ENCODE assay signal across 18 cellular contexts in genomic region chr14:95956601-95957460, GRCh38.
"Had no signal": no experiment of that assay in that cellular context is flagged by ENCODE, and none has a peak within 500 bp of the region (broad histone marks: within the 10 kb centered on the region; RNA-seq: fewer than 3 reads in every experiment).

No MANE protein-coding gene starts in this region.

- H3K4me1 Mint-ChIP-seq: activated B cell treated with CpG ODN at 0.5 μM for 24 hours; activated CD4-positive, alpha-beta memory T cell treated with anti-CD3 and anti-CD28 coated beads, Interleukin-2, amount 10 ng/mL, durations not matched to agents 7 days and 5 days; activated CD8-positive, alpha-beta memory T cell treated with anti-CD3 and anti-CD28 coated beads, Interleukin-2, amount 10 ng/mL, durations not matched to agents 7 days and 5 days; activated naive CD8-positive, alpha-beta T cell treated with anti-CD3 and anti-CD28 coated beads, Interleukin-2, amount 10 ng/mL, durations not matched to agents 7 days and 5 days; activated T-helper 17 cell treated with anti-CD3 and anti-CD28 coated beads, Interleukin-2, amount 50 U/mL, for 72 hours; mesothelial cell of epicardium had no signal

- DNase-seq: activated B cell treated with CpG ODN at 0.5 μM for 24 hours; activated CD4-positive, alpha-beta memory T cell treated with anti-CD3 and anti-CD28 coated beads, Interleukin-2, amount 10 ng/mL, durations not matched to agents 7 days and 5 days; activated CD4-positive, alpha-beta T cell treated with anti-CD3 and anti-CD28 coated beads for 4 hours; activated CD8-positive, alpha-beta memory T cell treated with anti-CD3 and anti-CD28 coated beads, Interleukin-2, amount 10 ng/mL, durations not matched to agents 7 days and 5 days; activated naive CD4-positive, alpha-beta T cell; activated naive CD8-positive, alpha-beta T cell treated with anti-CD3 and anti-CD28 coated beads, Interleukin-2, amount 10 ng/mL, durations not matched to agents 7 days and 5 days; activated T-cell treated with anti-CD3 and anti-CD28 coated beads, Interleukin-2, amount 50 U/mL, for 1 hour; amygdala; lower lobe of right lung; retina; uterus had no signal

- H3K4me3 Mint-ChIP-seq: activated B cell treated with CpG ODN at 0.5 μM for 24 hours; activated CD4-positive, alpha-beta memory T cell treated with anti-CD3 and anti-CD28 coated beads, Interleukin-2, amount 10 ng/mL, durations not matched to agents 7 days and 5 days; activated CD8-positive, alpha-beta memory T cell treated with anti-CD3 and anti-CD28 coated beads, Interleukin-2, amount 10 ng/mL, durations not matched to agents 7 days and 5 days; activated naive CD8-positive, alpha-beta T cell treated with anti-CD3 and anti-CD28 coated beads, Interleukin-2, amount 10 ng/mL, durations not matched to agents 7 days and 5 days; activated T-helper 17 cell treated with anti-CD3 and anti-CD28 coated beads, Interleukin-2, amount 50 U/mL, for 72 hours; mesothelial cell of epicardium; natural killer cell treated with Interleukin-12 subunit alpha and Interleukin-12 subunit beta and Interleukin-15 and Interleukin-18, amount 100 ng/mL, for 72 hours; stimulated activated naive CD8-positive, alpha-beta T cell treated with anti-CD3 and anti-CD28 coated beads, Interleukin-15, Interleukin-2, amounts not matched to agents 100 ng/mL and 50 ng/mL, for 24 hours had no signal

- ATAC-seq: activated CD8-positive, alpha-beta memory T cell treated with anti-CD3 and anti-CD28 coated beads, Interleukin-2, amount 10 ng/mL, durations not matched to agents 7 days and 5 days; activated T-helper 17 cell treated with anti-CD3 and anti-CD28 coated beads, Interleukin-2, amount 50 U/mL, for 72 hours; gastroesophageal sphincter; lower lobe of right lung; natural killer cell treated with Interleukin-12 subunit alpha and Interleukin-12 subunit beta and Interleukin-15 and Interleukin-18, amount 100 ng/mL, for 72 hours had no signal

- H3K27me3 Mint-ChIP-seq: activated CD4-positive, alpha-beta memory T cell treated with anti-CD3 and anti-CD28 coated beads, Interleukin-2, amount 10 ng/mL, durations not matched to agents 7 days and 5 days; activated CD8-positive, alpha-beta memory T cell treated with anti-CD3 and anti-CD28 coated beads, Interleukin-2, amount 10 ng/mL, durations not matched to agents 7 days and 5 days; activated naive CD8-positive, alpha-beta T cell treated with anti-CD3 and anti-CD28 coated beads, Interleukin-2, amount 10 ng/mL, durations not matched to agents 7 days and 5 days had no signal

- H3K27ac ChIP-seq: cardiac muscle cell, gastroesophageal sphincter, lower lobe of right lung, tibial nerve, uterus had no signal

- H3K36me3 Mint-ChIP-seq: activated CD8-positive, alpha-beta memory T cell treated with anti-CD3 and anti-CD28 coated beads, Interleukin-2, amount 10 ng/mL, durations not matched to agents 7 days and 5 days; activated naive CD8-positive, alpha-beta T cell treated with anti-CD3 and anti-CD28 coated beads, Interleukin-2, amount 10 ng/mL, durations not matched to agents 7 days and 5 days; mesothelial cell of epicardium; natural killer cell treated with Interleukin-12 subunit alpha and Interleukin-12 subunit beta and Interleukin-15 and Interleukin-18, amount 100 ng/mL, for 72 hours had no signal

- H3K9me3 Mint-ChIP-seq: activated B cell treated with CpG ODN at 0.5 μM for 24 hours; activated CD4-positive, alpha-beta memory T cell treated with anti-CD3 and anti-CD28 coated beads, Interleukin-2, amount 10 ng/mL, durations not matched to agents 7 days and 5 days; activated naive CD8-positive, alpha-beta T cell treated with anti-CD3 and anti-CD28 coated beads, Interleukin-2, amount 10 ng/mL, durations not matched to agents 7 days and 5 days; activated T-helper 17 cell treated with anti-CD3 and anti-CD28 coated beads, Interleukin-2, amount 50 U/mL, for 72 hours; mesothelial cell of epicardium; natural killer cell treated with Interleukin-12 subunit alpha and Interleukin-12 subunit beta and Interleukin-15 and Interleukin-18, amount 100 ng/mL, for 72 hours; stimulated activated naive CD8-positive, alpha-beta T cell treated with anti-CD3 and anti-CD28 coated beads, Interleukin-15, Interleukin-2, amounts not matched to agents 100 ng/mL and 50 ng/mL, for 24 hours had no signal

- H3K27ac Mint-ChIP-seq: activated B cell treated with CpG ODN at 0.5 μM for 24 hours; activated CD4-positive, alpha-beta memory T cell treated with anti-CD3 and anti-CD28 coated beads, Interleukin-2, amount 10 ng/mL, durations not matched to agents 7 days and 5 days; activated CD8-positive, alpha-beta memory T cell treated with anti-CD3 and anti-CD28 coated beads, Interleukin-2, amount 10 ng/mL, durations not matched to agents 7 days and 5 days; activated naive CD8-positive, alpha-beta T cell treated with anti-CD3 and anti-CD28 coated beads, Interleukin-2, amount 10 ng/mL, durations not matched to agents 7 days and 5 days; activated T-helper 17 cell treated with anti-CD3 and anti-CD28 coated beads, Interleukin-2, amount 50 U/mL, for 72 hours; mesothelial cell of epicardium; natural killer cell treated with Interleukin-12 subunit alpha and Interleukin-12 subunit beta and Interleukin-15 and Interleukin-18, amount 100 ng/mL, for 72 hours; stimulated activated naive CD8-positive, alpha-beta T cell treated with anti-CD3 and anti-CD28 coated beads, Interleukin-15, Interleukin-2, amounts not matched to agents 100 ng/mL and 50 ng/mL, for 24 hours had no signal
